Comparison of ENCODE assay signal across 33 cellular contexts in genomic region chr1:219903353-219903871, GRCh38. TPM values are rescaled to one million over a fixed set of nuclear protein-coding genes. Genes with fewer than 3 reads are reported as not detected.
"Had no signal": no experiment of that assay in that cellular context is flagged by ENCODE, and none has a peak within 500 bp of the region (broad histone marks: within the 10 kb centered on the region; RNA-seq: fewer than 3 reads in every experiment).

No MANE protein-coding gene starts in this region.

- H3K36me3 Mint-ChIP-seq: mesothelial cell of epicardium, naive B cell had no signal

- H3K4me3 ChIP-seq: colonic mucosa, dorsolateral prefrontal cortex, esophagus squamous epithelium, gastrocnemius medialis, heart right ventricle, left lung, lower lobe of right lung, mucosa of descending colon had no signal

- ATAC-seq: effector memory CD8-positive, alpha-beta T cell; esophagus mucosa; gastrocnemius medialis; heart right ventricle; left cardiac atrium; left lung; lower lobe of right lung; mucosa of descending colon had no signal

- H3K4me1 ChIP-seq: colonic mucosa, esophagus squamous epithelium, gastrocnemius medialis, heart right ventricle, left lung, lower lobe of right lung had no signal

- FAIRE-seq: endometrium, islet of Langerhans, keratinocyte had no signal

- H3K4me1 Mint-ChIP-seq: naive B cell had no signal

- H3K9me3 ChIP-seq: colonic mucosa, esophagus squamous epithelium, gastrocnemius medialis, heart right ventricle, left lung, lower lobe of right lung, mucosa of descending colon had no signal

- H3K27ac Mint-ChIP-seq: effector memory CD8-positive, alpha-beta T cell; endodermal cell; mesothelial cell of epicardium had no signal

- H3K36me3 ChIP-seq: colonic mucosa, esophagus squamous epithelium, gastrocnemius medialis, heart right ventricle, left lung, lower lobe of right lung had no signal

- H3K27ac ChIP-seq: colonic mucosa, epithelial cell of prostate, esophagus squamous epithelium, gastrocnemius medialis, heart right ventricle, left lung, lower lobe of right lung had no signal

- H3K9me3 Mint-ChIP-seq: effector memory CD8-positive, alpha-beta T cell; endodermal cell; mesothelial cell of epicardium; naive B cell had no signal

- H3K4me3 Mint-ChIP-seq: effector memory CD8-positive, alpha-beta T cell; endodermal cell; mesothelial cell of epicardium had no signal

- H3K27me3 ChIP-seq: dorsolateral prefrontal cortex, esophagus squamous epithelium, gastrocnemius medialis, left lung had no signal

- DNase-seq: colonic mucosa; cortex of kidney; dermis blood vessel endothelial cell; dorsolateral prefrontal cortex; effector CD8-positive, alpha-beta T cell; effector memory CD8-positive, alpha-beta T cell; endodermal cell; erythroblast; esophagus squamous epithelium; foreskin fibroblast; foreskin melanocyte; gastrocnemius medialis; glutamatergic neuron; head of caudate nucleus; heart right ventricle; hippocampal formation; left cardiac atrium; left lung; left ventricle myocardium superior; lower lobe of right lung; mesenchymal stem cell; mucosa of descending colon; naive B cell had no signal

RNA-seq across cellular contexts. Expression of gene SLC30A10, which starts 24.9 kb away (rescaled TPM):
- total RNA-seq: dermis blood vessel endothelial cell, esophagus squamous epithelium, gastrocnemius medialis, glomerular endothelial cell, kidney epithelial cell, left cardiac atrium, left lung, lower lobe of right lung, lung microvascular endothelial cell, myocyte had no signal
